ENCODE assay signal across 19 cellular contexts in the genomic region with DNA sequence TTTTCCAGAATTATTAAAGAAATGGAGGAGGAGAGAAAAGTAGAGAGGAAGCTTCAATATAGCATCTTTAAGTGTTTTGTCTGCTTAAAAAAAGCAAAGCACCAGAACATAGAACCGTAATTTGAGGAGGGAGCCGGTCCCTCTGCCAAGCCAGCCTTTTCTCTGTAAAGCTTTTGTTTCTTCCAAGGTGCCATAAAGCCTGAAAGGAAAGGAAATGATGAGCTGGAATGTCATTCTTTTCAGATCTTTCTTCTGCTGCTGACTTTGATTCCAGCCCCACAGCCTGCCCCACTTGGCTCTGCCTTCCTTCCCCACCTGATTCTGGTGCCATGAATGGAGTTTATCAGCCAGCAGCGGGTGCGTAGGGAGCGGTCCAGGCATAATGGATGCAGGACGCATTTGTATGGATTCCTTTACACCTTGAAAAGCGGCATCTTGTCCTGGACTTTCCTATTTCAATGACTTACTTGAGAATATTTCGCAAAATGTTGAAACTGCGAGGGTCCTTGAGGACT.
DNase-seq lines count a peak whose midpoint lies in the region; ATAC-seq, FAIRE-seq and TF ChIP-seq lines count a peak whose summit lies in the region.
"Had no signal": no experiment of that assay in that cellular context is flagged by ENCODE, and none has a peak within 500 bp of the region (broad histone marks: within the 10 kb centered on the region; RNA-seq: fewer than 3 reads in every experiment).

No MANE protein-coding gene starts in this region.

- H3K36me3 ChIP-seq in left ventricle myocardium inferior (no peaks in the 10 kb centered on the region), H1 (ENCODE audit: control insufficient read depth in 2 of 4, insufficient read depth in 4 of 4, low read length in 3 of 4) (no peaks in the 10 kb centered on the region), mesenchymal stem cell (ENCODE audit: control insufficient read depth in 1 of 2, insufficient read depth in 2 of 2, low read depth in 1 of 2, low read length in 2 of 2) (no peaks in the 10 kb centered on the region), suprapubic skin (no peaks in the 10 kb centered on the region), stomach (no peaks in the 10 kb centered on the region)
- H3K36me3 ChIP-seq: BLaER1 had no signal

- H2BK15ac ChIP-seq in H1 (ENCODE audit: low read length) (no peak overlapping the region), mesenchymal stem cell (ENCODE audit: low read depth, poor library complexity, severe bottlenecking) (no peak overlapping the region)

- H3K9ac ChIP-seq in H1 (replicated peaks in 1 of 4; ENCODE audit: extremely low read depth in 1 of 4, low read depth in 3 of 4, low read length in 3 of 4) (no peak overlapping the region), mesenchymal stem cell (ENCODE audit: low read length) (peak overlapping the region; percentile 36)
- H3K9ac ChIP-seq: BLaER1 had no signal

- H2AK5ac ChIP-seq in H1 (ENCODE audit: low read depth, low read length) (no peak overlapping the region), mesenchymal stem cell (ENCODE audit: low read length, severe bottlenecking) (no peak overlapping the region)

- H2BK120ac ChIP-seq in H1 (replicated peaks; ENCODE audit: low read depth, low read length) = no peak overlapping the region
- H2BK120ac ChIP-seq in mesenchymal stem cell (ENCODE audit: low read depth, low read length) = no peak overlapping the region

- FAIRE-seq in H1 (lab: Jason Lieb, UNC) = peak; percentile 19
- FAIRE-seq: G401.6, GM12878 had no signal

- no peaks in the 10 kb centered on the region for H3K36me3 Mint-ChIP-seq in T-helper 17 cell (ENCODE audit: low read depth)
- H3K36me3 Mint-ChIP-seq: CD8-positive, alpha-beta T cell had no signal

- TF ChIP-seq RAD21 in H1 (IDR thresholded peaks at IDR 0.05 in 1 of 2, conservative IDR thresholded peaks at IDR 0.05 in 1 of 2; ENCODE audit: low read depth in 2 of 2, low read length in 2 of 2) = no peak

- no peak overlapping the region for H3K27ac Mint-ChIP-seq in T-helper 17 cell
- H3K27ac Mint-ChIP-seq: CD8-positive, alpha-beta T cell; HFFc6 had no signal

- 68% methylated on average over 9 of the region's 9 CpGs; no CpG with 5 or more reads in 1 of the 2 experiments for WGBS in H1 (ENCODE audit: extremely low coverage in 1 of 2, insufficient coverage in 1 of 2, insufficient read length in 1 of 2, insufficient replicate concordance in 2 of 2, low coverage in 1 of 2, low lambda C conversion rate in 2 of 2, missing lambda C conversion rate in 1 of 2), 2 experiments
- 66% methylated on average over 9 of the region's 9 CpGs for WGBS in mesenchymal stem cell
- WGBS in suprapubic skin = 64% methylated on average over 9 of the region's 9 CpGs
- 71 to 86% (median 81%) methylated on average over 9 of the region's 9 CpGs for WGBS in stomach, 5 donors

- H3K14ac ChIP-seq in H1 (ENCODE audit: insufficient read length) = no peak overlapping the region
- H3K14ac ChIP-seq in mesenchymal stem cell (ENCODE audit: low read length in 2 of 2) = no peak overlapping the region

- H4K8ac ChIP-seq in H1 (ENCODE audit: extremely low read depth, insufficient read depth, low read length) = no peak overlapping the region
- no peak overlapping the region for H4K8ac ChIP-seq in mesenchymal stem cell (ENCODE audit: low read length)

- H3K4me1 Mint-ChIP-seq in T-helper 17 cell = no peaks in the 10 kb centered on the region

- peaks cover 23% of the 10 kb centered on the region for H3K4me1 ChIP-seq in left ventricle myocardium inferior
- peaks cover 0 to 13% (median 4%) of the 10 kb centered on the region in 4 experiments; a peak in 5 of 7 replicates for H3K4me1 ChIP-seq in H1 (replicated peaks in 1 of 4; ENCODE audit: control insufficient read depth in 3 of 4, insufficient read depth in 4 of 4, low read length in 3 of 4)
- no peaks in the 10 kb centered on the region for H3K4me1 ChIP-seq in mesenchymal stem cell (ENCODE audit: control insufficient read depth, insufficient read depth, low read depth, low read length)
- peaks cover 18% of the 10 kb centered on the region for H3K4me1 ChIP-seq in suprapubic skin
- H3K4me1 ChIP-seq in stomach = no peaks in the 10 kb centered on the region
- H3K4me1 ChIP-seq: BLaER1 had no signal

- no peaks in the 10 kb centered on the region; the same call in 1 of the 2 replicates for H3K23me2 ChIP-seq in H1 (ENCODE audit: low read depth, low read length)

- no peak overlapping the region for H2BK20ac ChIP-seq in H1 (ENCODE audit: low read length)

- H3K4me3 ChIP-seq in left ventricle myocardium inferior = no peak overlapping the region
- no peak overlapping the region for H3K4me3 ChIP-seq in H1 (ENCODE audit: extremely low read depth in 1 of 4, insufficient read depth in 2 of 4, low read depth in 3 of 4, low read length in 4 of 4)
- peak overlapping the region in 1 of 2 experiments; percentile 38 for H3K4me3 ChIP-seq in mesenchymal stem cell (ENCODE audit: insufficient read depth in 1 of 2, low read depth in 1 of 2, low read length in 2 of 2)
- no peak overlapping the region for H3K4me3 ChIP-seq in suprapubic skin
- no peak overlapping the region for H3K4me3 ChIP-seq in stomach
- H3K4me3 ChIP-seq: BLaER1, GM12878 had no signal

- no peak for ATAC-seq in T-helper 17 cell
- ATAC-seq: CD8-positive, alpha-beta T cell; GM12878 had no signal

- H3K79me1 ChIP-seq in H1 (ENCODE audit: low read depth, low read length) (no peaks in the 10 kb centered on the region), mesenchymal stem cell (replicated peaks; ENCODE audit: low read length, poor library complexity, severe bottlenecking) (no peaks in the 10 kb centered on the region)

- TF ChIP-seq EP300 in H1 (IDR thresholded peaks at IDR 0.05; ENCODE audit: borderline replicate concordance in 1 of 2, low read depth in 2 of 2, low read length in 2 of 2) (no peak), suprapubic skin (IDR thresholded peaks at IDR 0.05) (no peak), stomach (IDR thresholded peaks at IDR 0.05) (no peak)

- no peaks in the 10 kb centered on the region for H3K79me2 ChIP-seq in H1 (ENCODE audit: control insufficient read depth in 1 of 2, insufficient read depth in 2 of 2, low read length in 2 of 2)

- H3K27me3 ChIP-seq in left ventricle myocardium inferior (ENCODE audit: low read depth) (peaks cover 40% of the 10 kb centered on the region), H1 (replicated peaks in 1 of 4; ENCODE audit: control insufficient read depth in 3 of 4, extremely low read depth in 1 of 4, insufficient read depth in 3 of 4, low read length in 3 of 4) (no peaks in the 10 kb centered on the region), mesenchymal stem cell (ENCODE audit: control insufficient read depth in 1 of 2, insufficient read depth in 1 of 2, low read length in 2 of 2) (peaks cover 0 to 16% of the 10 kb centered on the region in 2 experiments), suprapubic skin (no peaks in the 10 kb centered on the region), stomach (peaks cover 0 to 29% (median 0%) of the 10 kb centered on the region in 3 donors)
- H3K27me3 ChIP-seq: BLaER1 had no signal

- no peak for TF ChIP-seq CTCF in left ventricle myocardium inferior (IDR thresholded peaks at IDR 0.05; ENCODE audit: borderline replicate concordance)
- TF ChIP-seq CTCF in H1 (IDR thresholded peaks at IDR 0.05; ENCODE audit: control extremely low read depth in 1 of 3, insufficient read depth in 1 of 3, low read depth in 1 of 3, low read length in 3 of 3) = no peak
- no peak for TF ChIP-seq CTCF in suprapubic skin (IDR thresholded peaks at IDR 0.05)
- no peak for TF ChIP-seq CTCF in stomach (IDR thresholded peaks at IDR 0.05)

- peak overlapping the region; percentile 80 for H3K27ac ChIP-seq in left ventricle myocardium inferior (replicated peaks)
- H3K27ac ChIP-seq in H1 (ENCODE audit: low read depth, low read length) = no peak overlapping the region
- no peak overlapping the region for H3K27ac ChIP-seq in mesenchymal stem cell (ENCODE audit: low read length, poor library complexity, severe bottlenecking)
- peak overlapping the region; percentile 43 for H3K27ac ChIP-seq in suprapubic skin
- H3K27ac ChIP-seq in stomach = peak overlapping the region in 1 of 5 donors; percentile 4
- H3K27ac ChIP-seq: BLaER1 had no signal

- no peak overlapping the region for H3K56ac ChIP-seq in H1 (replicated peaks; ENCODE audit: insufficient read length, low read depth, low read length)

- H3K4me2 ChIP-seq in H1 (ENCODE audit: insufficient read depth in 1 of 2, low read depth in 2 of 2, low read length in 2 of 2) (peak overlapping the region in 1 of 2 experiments; percentile 64; a peak in 2 of 4 replicates), mesenchymal stem cell (ENCODE audit: low read length, poor library complexity, severe bottlenecking) (no peak overlapping the region)
- H3K4me2 ChIP-seq: BLaER1 had no signal

- H2BK5ac ChIP-seq in H1 (ENCODE audit: low read depth, low read length) (no peak overlapping the region), mesenchymal stem cell (ENCODE audit: low read depth, low read length, poor library complexity, severe bottlenecking) (no peak overlapping the region)

- CTCF ChIA-PET in H1 (lab: Charles Lee; ENCODE audit: partially characterized antibody) = interaction anchor here (1.3 kb wide), 1 partner anchor 11 kb away, joined by 3 read pairs; no protein-coding TSS in a partner anchor

- H4K5ac ChIP-seq in H1 (ENCODE audit: insufficient read length, low read depth, low read length) = no peak overlapping the region

- H3K4me3 Mint-ChIP-seq in T-helper 17 cell = no peak overlapping the region
- H3K4me3 Mint-ChIP-seq: CD8-positive, alpha-beta T cell; HFFc6 had no signal

- H4K91ac ChIP-seq in H1 (replicated peaks; ENCODE audit: insufficient read length, low read length) (no peak overlapping the region), mesenchymal stem cell (ENCODE audit: low read length) (no peak overlapping the region)

- H2BK12ac ChIP-seq in H1 (ENCODE audit: low read depth, low read length) = no peak overlapping the region; the same call in 1 of the 2 replicates
- H2BK12ac ChIP-seq in mesenchymal stem cell (ENCODE audit: low read length in 2 of 2) = no peak overlapping the region

- peak overlapping the region; percentile 49 for H2AFZ ChIP-seq in H1 (ENCODE audit: low read length)
- H2AFZ ChIP-seq in mesenchymal stem cell (ENCODE audit: low read depth, low read length) = no peak overlapping the region

- H3K18ac ChIP-seq in H1 (ENCODE audit: extremely low read depth, low read length) (no peak overlapping the region), mesenchymal stem cell (ENCODE audit: low read depth in 1 of 2, low read length in 2 of 2) (no peak overlapping the region)

- POLR2A ChIA-PET in H1 (lab: Charles Lee; ENCODE audit: partially characterized antibody) = no interaction called here

- H3K9me3 ChIP-seq in left ventricle myocardium inferior (replicated peaks) = no peaks in the 10 kb centered on the region
- no peaks in the 10 kb centered on the region for H3K9me3 ChIP-seq in H1 (ENCODE audit: insufficient read depth in 2 of 2, low read depth in 1 of 2, low read length in 1 of 2)
- peaks cover 4% of the 10 kb centered on the region for H3K9me3 ChIP-seq in mesenchymal stem cell (ENCODE audit: control insufficient read depth, low read length)
- no peaks in the 10 kb centered on the region for H3K9me3 ChIP-seq in suprapubic skin
- no peaks in the 10 kb centered on the region for H3K9me3 ChIP-seq in stomach
- H3K9me3 ChIP-seq in T-helper 17 cell (ENCODE audit: control insufficient read depth, low read length, poor library complexity, severe bottlenecking) = no peaks in the 10 kb centered on the region

- no peaks in the 10 kb centered on the region for H3K27me3 Mint-ChIP-seq in T-helper 17 cell

- DNase-seq in left ventricle myocardium inferior = no peak
- no peak for DNase-seq in cardiac septum (ENCODE audit: low spot score)
- no peak for DNase-seq in H1 (ENCODE audit: low read depth in 1 of 2, low spot score in 2 of 2)
- no peak for DNase-seq in mesenchymal stem cell
- no peak for DNase-seq in suprapubic skin (ENCODE audit: low spot score in 2 of 2)
- no peak for DNase-seq in stomach
- no peak for DNase-seq in kidney tubule cell (ENCODE audit: low spot score)
- no peak for DNase-seq in T-helper 17 cell
- DNase-seq: CD8-positive, alpha-beta T cell; DMS79; HFFc6; MM.1S; NCI-H1092 treated with DMSO at 0.1 percent for 48 hours; NCI-H1694; NCI-H2107; NCI-H2227 treated with DMSO at 0.1 percent for 48 hours had no signal

- intact Hi-C loops in left ventricle myocardium inferior (cut with micrococcal nuclease) = no loop called here
- intact Hi-C loops in cardiac septum (cut with DNase I) = no loop called here
- intact Hi-C loops in stomach (cut with DNase I; ENCODE audit: low total_unique reads) = no loop called here

- no peak for TF ChIP-seq POLR2A in H1 (IDR thresholded peaks at IDR 0.05; ENCODE audit: control extremely low read depth in 1 of 2, low read depth in 2 of 2, low read length in 2 of 2)
- TF ChIP-seq POLR2A in suprapubic skin (IDR thresholded peaks at IDR 0.05) = no peak
- no peak for TF ChIP-seq POLR2A in stomach (IDR thresholded peaks at IDR 0.05)

- no peak overlapping the region for H3K4ac ChIP-seq in H1 (replicated peaks; ENCODE audit: insufficient read length, low read depth, low read length)
- no peak overlapping the region for H3K4ac ChIP-seq in mesenchymal stem cell (ENCODE audit: low read depth in 1 of 2, low read length in 2 of 2)

- H3K23ac ChIP-seq in H1 (ENCODE audit: insufficient read length) (no peak overlapping the region), mesenchymal stem cell (ENCODE audit: low read length in 2 of 2) (no peak overlapping the region)

- H4K20me1 ChIP-seq in H1 (replicated peaks in 1 of 2; ENCODE audit: control insufficient read depth in 1 of 2, insufficient read depth in 2 of 2, low read length in 2 of 2) = no peaks in the 10 kb centered on the region
- H4K20me1 ChIP-seq: BLaER1 had no signal

Comparison
In these comparisons a context has a peak if more than half of its experiments do, and no peak if none do; other contexts are left out.
1. H3K27ac ChIP-seq: peak in left ventricle myocardium inferior (single experiment) and suprapubic skin (single experiment); none in H1 (single experiment) and mesenchymal stem cell (single experiment).